ENCODE assay signal across 17 cellular contexts in the genomic region with DNA sequence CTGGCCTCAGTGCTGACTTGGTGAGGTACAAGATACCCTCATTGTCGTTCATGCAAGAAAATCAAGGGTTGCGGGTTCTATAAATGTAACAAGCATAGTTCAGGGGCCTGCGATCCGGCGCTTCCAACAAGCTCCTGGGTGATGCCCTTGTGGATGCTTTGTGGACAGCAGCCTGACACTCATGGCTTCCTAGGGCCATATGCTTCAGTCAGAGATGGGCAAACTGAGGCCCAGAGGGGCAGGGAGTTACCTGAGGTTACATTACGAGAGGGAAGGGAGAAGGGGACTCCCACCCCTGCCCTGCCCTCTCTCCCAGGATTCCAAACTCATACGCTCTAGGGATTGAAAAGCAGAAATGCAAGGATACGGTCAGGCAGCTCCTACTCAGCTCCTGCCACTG.
"Had no signal": no experiment of that assay in that cellular context is flagged by ENCODE, and none has a peak within 500 bp of the region (broad histone marks: within the 10 kb centered on the region; RNA-seq: fewer than 3 reads in every experiment).

No MANE protein-coding gene starts in this region.

- DNase-seq: activated CD4-positive, alpha-beta memory T cell treated with anti-CD3 and anti-CD28 coated beads for 36 hours; activated CD4-positive, alpha-beta T cell treated with anti-CD3 and anti-CD28 coated beads for 48 hours; activated effector memory CD4-positive, alpha-beta T cell treated with anti-CD3 and anti-CD28 coated beads, Interleukin-2, amount 50 U/mL, for 16 hours; activated naive CD4-positive, alpha-beta T cell treated with anti-CD3 and anti-CD28 coated beads, Interleukin-2, amount 10 ng/mL, durations not matched to agents 7 days and 5 days; activated T-cell treated with anti-CD3 and anti-CD28 coated beads for 4 hours; amygdala; cortex of kidney; foreskin keratinocyte; kidney; naive thymus-derived CD8-positive, alpha-beta T cell; stimulated activated CD4-positive, alpha-beta T cell treated with anti-CD3 and anti-CD28 coated beads, Interleukin-4, amount 100 ng/mL, for 1 hour; stimulated activated naive CD4-positive, alpha-beta T cell; T-helper 2 cell had no signal

- ATAC-seq: foreskin keratinocyte; left lobe of liver; naive thymus-derived CD8-positive, alpha-beta T cell; right lobe of liver had no signal

- H3K4me3 ChIP-seq: lung, right lobe of liver had no signal

- H2AFZ ChIP-seq: parathyroid adenoma had no signal

- H3K27ac ChIP-seq: foreskin keratinocyte, parathyroid adenoma, right lobe of liver had no signal

- H3K36me3 ChIP-seq: right lobe of liver had no signal

- H3K27me3 ChIP-seq: foreskin keratinocyte, right lobe of liver had no signal

- H3K9me3 ChIP-seq: right lobe of liver had no signal

- H3K4me1 ChIP-seq: foreskin keratinocyte, parathyroid adenoma had no signal

- H3K79me2 ChIP-seq: parathyroid adenoma had no signal

- H3K9ac ChIP-seq: parathyroid adenoma had no signal
